In the genomic region with DNA sequence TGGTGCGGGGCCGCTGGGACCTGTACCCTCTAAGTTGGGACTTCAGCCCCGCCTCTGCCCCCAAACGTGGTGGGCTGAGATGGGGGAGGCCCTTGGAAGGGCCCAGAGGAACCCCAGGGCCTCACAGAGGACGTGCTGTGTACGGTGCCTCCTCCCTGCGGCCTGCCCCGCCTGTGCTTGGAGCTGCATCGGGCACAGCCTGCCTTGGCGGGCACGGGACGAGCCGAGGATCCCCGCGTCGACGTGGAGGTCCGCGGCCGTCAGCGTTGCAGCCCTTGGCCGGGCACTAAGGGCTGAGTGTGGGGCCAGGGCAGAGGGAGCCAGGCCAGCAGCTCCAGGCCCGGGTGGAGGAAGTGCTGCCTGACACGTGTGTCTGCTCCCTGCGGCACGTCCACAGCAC, we compare ENCODE assay signal across 22 cellular contexts.
"Had no signal": no experiment of that assay in that cellular context is flagged by ENCODE, and none has a peak within 500 bp of the region (broad histone marks: within the 10 kb centered on the region; RNA-seq: fewer than 3 reads in every experiment).

No MANE protein-coding gene starts in this region.

- H3K27me3 ChIP-seq: colonic mucosa, dorsolateral prefrontal cortex, foreskin keratinocyte, heart left ventricle, hepatocyte had no signal

- H3K27ac Mint-ChIP-seq: immature natural killer cell; naive thymus-derived CD4-positive, alpha-beta T cell had no signal

- DNase-seq: colonic mucosa; dermis blood vessel endothelial cell; dorsolateral prefrontal cortex; effector CD4-positive, alpha-beta T cell; effector memory CD4-positive, alpha-beta T cell; foreskin keratinocyte; heart left ventricle; hypothalamus; immature natural killer cell; islet precursor cell; kidney; kidney glomerular epithelial cell; left colon; left lung; left ventricle myocardium superior; lower lobe of right lung; mesendoderm; midbrain; naive thymus-derived CD4-positive, alpha-beta T cell had no signal

- H2AFZ ChIP-seq: hepatocyte had no signal

- H3K4me1 ChIP-seq: colonic mucosa, esophagus muscularis mucosa, foreskin keratinocyte, gastroesophageal sphincter, left lung, lower lobe of right lung had no signal

- H3K36me3 ChIP-seq: colonic mucosa, esophagus muscularis mucosa, gastroesophageal sphincter, heart left ventricle, lower lobe of right lung had no signal

- ATAC-seq: foreskin keratinocyte; gastroesophageal sphincter; heart left ventricle; left colon; left lung; left ventricle myocardium superior; lower lobe of right lung; naive thymus-derived CD4-positive, alpha-beta T cell had no signal

- H3K9me3 ChIP-seq: colonic mucosa, lower lobe of right lung had no signal

- H3K4me2 ChIP-seq: hepatocyte had no signal

- H3K27ac ChIP-seq: colonic mucosa, esophagus muscularis mucosa, foreskin keratinocyte, gastroesophageal sphincter, heart left ventricle, hepatocyte, left lung, lower lobe of right lung had no signal

- H3K27me3 Mint-ChIP-seq: naive thymus-derived CD4-positive, alpha-beta T cell had no signal

- H3K4me3 Mint-ChIP-seq: immature natural killer cell; naive thymus-derived CD4-positive, alpha-beta T cell had no signal

- H3K4me3 ChIP-seq: colonic mucosa, dorsolateral prefrontal cortex, esophagus muscularis mucosa, gastroesophageal sphincter, heart left ventricle, hepatocyte, left lung, lower lobe of right lung had no signal
